In genomic region chr12:113478351-113479011, GRCh38 we compare ENCODE assay signal across 1 cellular context.
TF ChIP-seq lines count a peak whose summit lies in the region.

No MANE protein-coding gene starts in this region.

TF ChIP-seq in WTC11, 78 proteins besides CTCF, POLR2A, EP300 and RAD21 (continued from another document):
- TF ChIP-seq, protein P1, sequence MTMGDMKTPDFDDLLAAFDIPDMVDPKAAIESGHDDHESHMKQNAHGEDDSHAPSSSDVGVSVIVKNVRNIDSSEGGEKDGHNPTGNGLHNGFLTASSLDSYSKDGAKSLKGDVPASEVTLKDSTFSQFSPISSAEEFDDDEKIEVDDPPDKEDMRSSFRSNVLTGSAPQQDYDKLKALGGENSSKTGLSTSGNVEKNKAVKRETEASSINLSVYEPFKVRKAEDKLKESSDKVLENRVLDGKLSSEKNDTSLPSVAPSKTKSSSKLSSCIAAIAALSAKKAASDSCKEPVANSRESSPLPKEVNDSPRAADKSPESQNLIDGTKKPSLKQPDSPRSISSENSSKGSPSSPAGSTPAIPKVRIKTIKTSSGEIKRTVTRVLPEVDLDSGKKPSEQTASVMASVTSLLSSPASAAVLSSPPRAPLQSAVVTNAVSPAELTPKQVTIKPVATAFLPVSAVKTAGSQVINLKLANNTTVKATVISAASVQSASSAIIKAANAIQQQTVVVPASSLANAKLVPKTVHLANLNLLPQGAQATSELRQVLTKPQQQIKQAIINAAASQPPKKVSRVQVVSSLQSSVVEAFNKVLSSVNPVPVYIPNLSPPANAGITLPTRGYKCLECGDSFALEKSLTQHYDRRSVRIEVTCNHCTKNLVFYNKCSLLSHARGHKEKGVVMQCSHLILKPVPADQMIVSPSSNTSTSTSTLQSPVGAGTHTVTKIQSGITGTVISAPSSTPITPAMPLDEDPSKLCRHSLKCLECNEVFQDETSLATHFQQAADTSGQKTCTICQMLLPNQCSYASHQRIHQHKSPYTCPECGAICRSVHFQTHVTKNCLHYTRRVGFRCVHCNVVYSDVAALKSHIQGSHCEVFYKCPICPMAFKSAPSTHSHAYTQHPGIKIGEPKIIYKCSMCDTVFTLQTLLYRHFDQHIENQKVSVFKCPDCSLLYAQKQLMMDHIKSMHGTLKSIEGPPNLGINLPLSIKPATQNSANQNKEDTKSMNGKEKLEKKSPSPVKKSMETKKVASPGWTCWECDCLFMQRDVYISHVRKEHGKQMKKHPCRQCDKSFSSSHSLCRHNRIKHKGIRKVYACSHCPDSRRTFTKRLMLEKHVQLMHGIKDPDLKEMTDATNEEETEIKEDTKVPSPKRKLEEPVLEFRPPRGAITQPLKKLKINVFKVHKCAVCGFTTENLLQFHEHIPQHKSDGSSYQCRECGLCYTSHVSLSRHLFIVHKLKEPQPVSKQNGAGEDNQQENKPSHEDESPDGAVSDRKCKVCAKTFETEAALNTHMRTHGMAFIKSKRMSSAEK (CRISPR knock-in tag; IDR thresholded peaks at IDR 0.05; ENCODE audit: borderline replicate concordance), result no peak
- TF ChIP-seq, protein P2, sequence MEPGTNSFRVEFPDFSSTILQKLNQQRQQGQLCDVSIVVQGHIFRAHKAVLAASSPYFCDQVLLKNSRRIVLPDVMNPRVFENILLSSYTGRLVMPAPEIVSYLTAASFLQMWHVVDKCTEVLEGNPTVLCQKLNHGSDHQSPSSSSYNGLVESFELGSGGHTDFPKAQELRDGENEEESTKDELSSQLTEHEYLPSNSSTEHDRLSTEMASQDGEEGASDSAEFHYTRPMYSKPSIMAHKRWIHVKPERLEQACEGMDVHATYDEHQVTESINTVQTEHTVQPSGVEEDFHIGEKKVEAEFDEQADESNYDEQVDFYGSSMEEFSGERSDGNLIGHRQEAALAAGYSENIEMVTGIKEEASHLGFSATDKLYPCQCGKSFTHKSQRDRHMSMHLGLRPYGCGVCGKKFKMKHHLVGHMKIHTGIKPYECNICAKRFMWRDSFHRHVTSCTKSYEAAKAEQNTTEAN (CRISPR knock-in tag; IDR thresholded peaks at IDR 0.05), result peak; percentile 81; the same call in 1 of the 2 replicates
- peak; percentile 59; the same call in 1 of the 2 replicates for TF ChIP-seq ZNF423 (CRISPR knock-in tag; IDR thresholded peaks at IDR 0.05)
- no peak for TF ChIP-seq ZNF396 (CRISPR knock-in tag; IDR thresholded peaks at IDR 0.05; ENCODE audit: borderline replicate concordance)
- TF ChIP-seq, protein P3, sequence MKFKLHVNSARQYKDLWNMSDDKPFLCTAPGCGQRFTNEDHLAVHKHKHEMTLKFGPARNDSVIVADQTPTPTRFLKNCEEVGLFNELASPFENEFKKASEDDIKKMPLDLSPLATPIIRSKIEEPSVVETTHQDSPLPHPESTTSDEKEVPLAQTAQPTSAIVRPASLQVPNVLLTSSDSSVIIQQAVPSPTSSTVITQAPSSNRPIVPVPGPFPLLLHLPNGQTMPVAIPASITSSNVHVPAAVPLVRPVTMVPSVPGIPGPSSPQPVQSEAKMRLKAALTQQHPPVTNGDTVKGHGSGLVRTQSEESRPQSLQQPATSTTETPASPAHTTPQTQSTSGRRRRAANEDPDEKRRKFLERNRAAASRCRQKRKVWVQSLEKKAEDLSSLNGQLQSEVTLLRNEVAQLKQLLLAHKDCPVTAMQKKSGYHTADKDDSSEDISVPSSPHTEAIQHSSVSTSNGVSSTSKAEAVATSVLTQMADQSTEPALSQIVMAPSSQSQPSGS (CRISPR knock-in tag; IDR thresholded peaks at IDR 0.05; ENCODE audit: borderline replicate concordance, low read depth), result no peak
- TF ChIP-seq HMGA2 (CRISPR knock-in tag; IDR thresholded peaks at IDR 0.05), result no peak
- TF ChIP-seq ZNF317 (CRISPR knock-in tag; IDR thresholded peaks at IDR 0.05; ENCODE audit: borderline replicate concordance, low read depth), result no peak
- TF ChIP-seq SMAD3 (CRISPR knock-in tag; IDR thresholded peaks at IDR 0.05; ENCODE audit: borderline replicate concordance), result no peak
- TF ChIP-seq CBFB (CRISPR knock-in tag; IDR thresholded peaks at IDR 0.05; ENCODE audit: low read depth), result no peak
- no peak for TF ChIP-seq SOX15 (CRISPR knock-in tag; IDR thresholded peaks at IDR 0.05)
- TF ChIP-seq E2F4 (CRISPR knock-in tag; IDR thresholded peaks at IDR 0.05; ENCODE audit: borderline replicate concordance, low read depth), result no peak
- no peak for TF ChIP-seq PRRX2 (CRISPR knock-in tag; IDR thresholded peaks at IDR 0.05)
- TF ChIP-seq ARID4B (CRISPR knock-in tag; IDR thresholded peaks at IDR 0.05; ENCODE audit: borderline replicate concordance), result no peak
- TF ChIP-seq, protein P4, sequence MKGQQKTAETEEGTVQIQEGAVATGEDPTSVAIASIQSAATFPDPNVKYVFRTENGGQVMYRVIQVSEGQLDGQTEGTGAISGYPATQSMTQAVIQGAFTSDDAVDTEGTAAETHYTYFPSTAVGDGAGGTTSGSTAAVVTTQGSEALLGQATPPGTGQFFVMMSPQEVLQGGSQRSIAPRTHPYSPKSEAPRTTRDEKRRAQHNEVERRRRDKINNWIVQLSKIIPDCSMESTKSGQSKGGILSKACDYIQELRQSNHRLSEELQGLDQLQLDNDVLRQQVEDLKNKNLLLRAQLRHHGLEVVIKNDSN (CRISPR knock-in tag; IDR thresholded peaks at IDR 0.05), result no peak
- TF ChIP-seq TP53 (CRISPR knock-in tag; IDR thresholded peaks at IDR 0.05), result 0 out of 2 replicates have a peak, but pooled peaks have one; percentile 53
- TF ChIP-seq, protein P5, sequence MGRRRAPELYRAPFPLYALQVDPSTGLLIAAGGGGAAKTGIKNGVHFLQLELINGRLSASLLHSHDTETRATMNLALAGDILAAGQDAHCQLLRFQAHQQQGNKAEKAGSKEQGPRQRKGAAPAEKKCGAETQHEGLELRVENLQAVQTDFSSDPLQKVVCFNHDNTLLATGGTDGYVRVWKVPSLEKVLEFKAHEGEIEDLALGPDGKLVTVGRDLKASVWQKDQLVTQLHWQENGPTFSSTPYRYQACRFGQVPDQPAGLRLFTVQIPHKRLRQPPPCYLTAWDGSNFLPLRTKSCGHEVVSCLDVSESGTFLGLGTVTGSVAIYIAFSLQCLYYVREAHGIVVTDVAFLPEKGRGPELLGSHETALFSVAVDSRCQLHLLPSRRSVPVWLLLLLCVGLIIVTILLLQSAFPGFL (CRISPR knock-in tag; IDR thresholded peaks at IDR 0.05; ENCODE audit: borderline replicate concordance), result no peak
